ENCODE assay signal across 11 cellular contexts in genomic region chr16:74698220-74698619, GRCh38. TPM values are rescaled to one million over a fixed set of nuclear protein-coding genes. Genes with fewer than 3 reads are reported as not detected.
DNase-seq lines count a peak whose midpoint lies in the region; ATAC-seq and TF ChIP-seq lines count a peak whose summit lies in the region.
"Had no signal": no experiment of that assay in that cellular context is flagged by ENCODE, and none has a peak within 500 bp of the region (broad histone marks: within the 10 kb centered on the region; RNA-seq: fewer than 3 reads in every experiment).

No MANE protein-coding gene starts in this region.

- no CpG with 5 or more reads among the region's 4 CpGs for WGBS in neuronal stem cell (ENCODE audit: extremely low coverage in 2 of 2, insufficient read length in 2 of 2, insufficient replicate concordance in 1 of 2), 2 donors

- H3K23ac ChIP-seq in neuronal stem cell (ENCODE audit: low read depth, low read length, poor library complexity), result no peak overlapping the region

- H3K27me3 Mint-ChIP-seq in CD8-positive, alpha-beta T cell (ENCODE audit: low read depth), result no peaks in the 10 kb centered on the region
- H3K27me3 Mint-ChIP-seq in activated CD8-positive, alpha-beta T cell treated with anti-CD3 and anti-CD28 coated beads, Interleukin-2, amount 10 ng/mL, durations not matched to agents 7 days and 5 days (ENCODE audit: low read depth), result no peaks in the 10 kb centered on the region
- H3K27me3 Mint-ChIP-seq in memory B cell, result no peaks in the 10 kb centered on the region

- H3K9ac ChIP-seq in neuronal stem cell (ENCODE audit: low read depth, low read length, poor library complexity), result no peak overlapping the region

- CTCF ChIA-PET in CD8-positive, alpha-beta T cell (lab: Charles Lee), result interaction anchor here (0.8 kb wide), 1 partner anchor 165 kb away, joined by 3 read pairs; no protein-coding TSS in a partner anchor
- CTCF ChIA-PET in activated CD8-positive, alpha-beta T cell treated with anti-CD3 and anti-CD28 coated beads, Interleukin-2, amount 10 ng/mL, durations not matched to agents 7 days and 5 days (lab: Charles Lee), result interaction anchor here (0.6 to 3.8 kb wide), 5 partner anchors 10 to 164 kb away, joined by 3 to 24 read pairs (median 5); partner anchors contain the start of gene RFWD3

- no peak overlapping the region for H3K14ac ChIP-seq in neuronal stem cell (ENCODE audit: low read length)

- DNase-seq in CD8-positive, alpha-beta T cell, result no peak
- DNase-seq in activated CD8-positive, alpha-beta T cell treated with anti-CD3 and anti-CD28 coated beads, Interleukin-2, amount 10 ng/mL, durations not matched to agents 7 days and 5 days, result no peak
- DNase-seq in memory B cell (ENCODE audit: low spot score in 2 of 2) (no peak), putamen (ENCODE audit: low spot score) (no peak), neuronal stem cell (ENCODE audit: low spot score) (no peak), ureter (ENCODE audit: low spot score) (no peak)
- DNase-seq: GDM1, hypothalamus, KBM-7 had no signal

- no peak overlapping the region for H3K27ac ChIP-seq in CD8-positive, alpha-beta T cell (ENCODE audit: low read depth, low read length)
- no peak overlapping the region for H3K27ac ChIP-seq in neuronal stem cell (replicated peaks; ENCODE audit: low read length)

- H2BK15ac ChIP-seq in neuronal stem cell (ENCODE audit: low read length), result no peak overlapping the region

- H3K4me3 Mint-ChIP-seq in CD8-positive, alpha-beta T cell, result peak overlapping the region; percentile 70
- H3K4me3 Mint-ChIP-seq in activated CD8-positive, alpha-beta T cell treated with anti-CD3 and anti-CD28 coated beads, Interleukin-2, amount 10 ng/mL, durations not matched to agents 7 days and 5 days, result peak overlapping the region; percentile 98
- H3K4me3 Mint-ChIP-seq in memory B cell, result peak overlapping the region; percentile 77

- H2AFZ ChIP-seq in neuronal stem cell (ENCODE audit: low read length), result no peak overlapping the region

- no peak overlapping the region for H4K8ac ChIP-seq in neuronal stem cell (ENCODE audit: low read depth, low read length)

- POLR2A ChIA-PET in CD8-positive, alpha-beta T cell (lab: Charles Lee), result interaction anchor here (0.6 to 1.2 kb wide), 2 partner anchors 31 to 522 kb away, joined by 4 to 6 read pairs; partner anchors contain the start of gene RFWD3
- POLR2A ChIA-PET in activated CD8-positive, alpha-beta T cell treated with anti-CD3 and anti-CD28 coated beads, Interleukin-2, amount 10 ng/mL, durations not matched to agents 7 days and 5 days (lab: Charles Lee), result interaction anchor here (0.7 to 8.2 kb wide), 3 partner anchors 31 to 949 kb away, joined by 3 to 91 read pairs (median 4); partner anchors contain the start of genes KARS1, RFWD3 and TERF2IP

- TF ChIP-seq CTCF in CD8-positive, alpha-beta T cell (IDR thresholded peaks at IDR 0.05), result no peak

- no peak overlapping the region for H3K4ac ChIP-seq in neuronal stem cell (ENCODE audit: low read length)

- no peak overlapping the region for H3K4me3 ChIP-seq in CD8-positive, alpha-beta T cell (ENCODE audit: low read depth, low read length)
- no peak overlapping the region for H3K4me3 ChIP-seq in neuronal stem cell (ENCODE audit: low read length in 2 of 2)

- H3K79me1 ChIP-seq in neuronal stem cell (ENCODE audit: low read depth, low read length), result no peaks in the 10 kb centered on the region

- H2AK5ac ChIP-seq in neuronal stem cell (ENCODE audit: low read depth, low read length), result no peak overlapping the region

- H3K18ac ChIP-seq in neuronal stem cell (ENCODE audit: low read length), result no peak overlapping the region

- no peaks in the 10 kb centered on the region for H3K9me3 Mint-ChIP-seq in CD8-positive, alpha-beta T cell
- no peaks in the 10 kb centered on the region for H3K9me3 Mint-ChIP-seq in activated CD8-positive, alpha-beta T cell treated with anti-CD3 and anti-CD28 coated beads, Interleukin-2, amount 10 ng/mL, durations not matched to agents 7 days and 5 days (ENCODE audit: insufficient read depth)
- H3K9me3 Mint-ChIP-seq in memory B cell, result no peaks in the 10 kb centered on the region

- intact Hi-C loops in CD8-positive, alpha-beta T cell (cut with DNase I, micrococcal nuclease), result loop anchor here in 1 of 2 experiments (5.0 kb wide), 1 partner anchor 289 kb away; the partner anchor contains the start of gene WDR59

- no peak overlapping the region for H4K91ac ChIP-seq in neuronal stem cell (ENCODE audit: low read depth, low read length, poor library complexity)

- peaks cover 34% of the 10 kb centered on the region for H3K36me3 Mint-ChIP-seq in CD8-positive, alpha-beta T cell
- peaks cover 43% of the 10 kb centered on the region for H3K36me3 Mint-ChIP-seq in activated CD8-positive, alpha-beta T cell treated with anti-CD3 and anti-CD28 coated beads, Interleukin-2, amount 10 ng/mL, durations not matched to agents 7 days and 5 days (ENCODE audit: low read depth)
- peaks cover 2% of the 10 kb centered on the region for H3K36me3 Mint-ChIP-seq in memory B cell

- H3K4me2 ChIP-seq in neuronal stem cell (ENCODE audit: insufficient read depth, low read length, poor library complexity, severe bottlenecking), result no peak overlapping the region

- peaks cover 23% of the 10 kb centered on the region for H3K4me1 ChIP-seq in CD8-positive, alpha-beta T cell (ENCODE audit: insufficient read depth, low read length)
- H3K4me1 ChIP-seq in neuronal stem cell (ENCODE audit: control insufficient read depth in 2 of 2, insufficient read depth in 1 of 2, low read depth in 1 of 2, low read length in 2 of 2), result no peaks in the 10 kb centered on the region

- ATAC-seq in CD8-positive, alpha-beta T cell, result no peak
- ATAC-seq in HG02610 (IDR thresholded peaks at IDR 0.05; ENCODE audit: unreplicated experiment), result peak; percentile 29
- no peak for ATAC-seq in activated CD8-positive, alpha-beta T cell treated with anti-CD3 and anti-CD28 coated beads, Interleukin-2, amount 10 ng/mL, durations not matched to agents 7 days and 5 days
- no peak for ATAC-seq in memory B cell (ENCODE audit: low read depth)
- no peak for ATAC-seq in HG02798 (IDR thresholded peaks at IDR 0.05; ENCODE audit: poor library complexity, unreplicated experiment)

- H3K27ac Mint-ChIP-seq in CD8-positive, alpha-beta T cell, result peak overlapping the region; percentile 86
- H3K27ac Mint-ChIP-seq in activated CD8-positive, alpha-beta T cell treated with anti-CD3 and anti-CD28 coated beads, Interleukin-2, amount 10 ng/mL, durations not matched to agents 7 days and 5 days, result peak overlapping the region; percentile 67
- peak overlapping the region; percentile 67 for H3K27ac Mint-ChIP-seq in memory B cell

- no peaks in the 10 kb centered on the region for H3K27me3 ChIP-seq in CD8-positive, alpha-beta T cell (ENCODE audit: insufficient read depth, low read length)
- H3K27me3 ChIP-seq in neuronal stem cell (ENCODE audit: control insufficient read depth in 3 of 3, insufficient read depth in 3 of 3, low read depth in 1 of 3, low read length in 3 of 3), result peaks cover 0 to 24% (median 9%) of the 10 kb centered on the region in 3 experiments

- no peaks in the 10 kb centered on the region for H3K9me3 ChIP-seq in CD8-positive, alpha-beta T cell (ENCODE audit: low read length)
- no peaks in the 10 kb centered on the region for H3K9me3 ChIP-seq in neuronal stem cell (replicated peaks in 1 of 2; ENCODE audit: control insufficient read depth in 2 of 2, insufficient read depth in 1 of 2, low read depth in 1 of 2, low read length in 2 of 2)

- H2BK120ac ChIP-seq in neuronal stem cell (ENCODE audit: low read depth, low read length), result no peak overlapping the region

- H2BK12ac ChIP-seq in neuronal stem cell (ENCODE audit: low read length), result no peak overlapping the region

- peaks cover 57% of the 10 kb centered on the region for H3K4me1 Mint-ChIP-seq in CD8-positive, alpha-beta T cell (ENCODE audit: low read depth)
- peaks cover 53% of the 10 kb centered on the region for H3K4me1 Mint-ChIP-seq in activated CD8-positive, alpha-beta T cell treated with anti-CD3 and anti-CD28 coated beads, Interleukin-2, amount 10 ng/mL, durations not matched to agents 7 days and 5 days (ENCODE audit: low read depth)
- peaks cover 35% of the 10 kb centered on the region for H3K4me1 Mint-ChIP-seq in memory B cell

- no peak overlapping the region for H2BK5ac ChIP-seq in neuronal stem cell (ENCODE audit: low read length)

- no peaks in the 10 kb centered on the region for H3K36me3 ChIP-seq in CD8-positive, alpha-beta T cell (ENCODE audit: insufficient read depth, low read length)
- H3K36me3 ChIP-seq in neuronal stem cell (replicated peaks in 1 of 2; ENCODE audit: control insufficient read depth in 2 of 2, insufficient read depth in 2 of 2, low read length in 2 of 2), result no peaks in the 10 kb centered on the region

RNA-seq across cellular contexts. Expression of gene MLKL, which starts 2.4 kb away (rescaled TPM):
- 10 to 100 TPM; 12.1 to 13.2 TPM for total RNA-seq in CD8-positive, alpha-beta T cell
- 10 to 100 TPM; 29.5 to 31.3 TPM for total RNA-seq in activated CD8-positive, alpha-beta T cell treated with anti-CD3 and anti-CD28 coated beads, Interleukin-2, amount 10 ng/mL, durations not matched to agents 7 days and 5 days
- 0.10 TPM for polyA plus RNA-seq in neuronal stem cell (2013, experiment 1 of 2)
- polyA plus RNA-seq in neuronal stem cell (2013, experiment 2 of 2), result 0.01 TPM
- 26.6 TPM for total RNA-seq in ureter

RNA-seq across cellular contexts. Expression of gene RFWD3, which starts 31.5 kb away (rescaled TPM):
- 10 to 100 TPM; 43.7 to 49.7 TPM for total RNA-seq in CD8-positive, alpha-beta T cell
- total RNA-seq in activated CD8-positive, alpha-beta T cell treated with anti-CD3 and anti-CD28 coated beads, Interleukin-2, amount 10 ng/mL, durations not matched to agents 7 days and 5 days, result 100 to 1,000 TPM; 119 to 120 TPM
- polyA plus RNA-seq in neuronal stem cell (2013, experiment 1 of 2), result 24.6 TPM
- 25.1 TPM for polyA plus RNA-seq in neuronal stem cell (2013, experiment 2 of 2)
- total RNA-seq in ureter, result 29.7 TPM
